ENCODE assay signal across 12 cellular contexts in genomic region chr5:90941002-90941720, GRCh38.
DNase-seq lines count a peak whose midpoint lies in the region; ATAC-seq and TF ChIP-seq lines count a peak whose summit lies in the region.
"Had no signal": no experiment of that assay in that cellular context is flagged by ENCODE, and none has a peak within 500 bp of the region (broad histone marks: within the 10 kb centered on the region; RNA-seq: fewer than 3 reads in every experiment).

No MANE protein-coding gene starts in this region.

- H3K27me3 Mint-ChIP-seq in natural killer cell (ENCODE audit: low read depth in 2 of 2) (no peaks in the 10 kb centered on the region), T-helper 17 cell (peaks cover 8% of the 10 kb centered on the region)
- peaks cover 0 to 2% (median 0%) of the 10 kb centered on the region in 5 donors for H3K27me3 Mint-ChIP-seq in naive thymus-derived CD8-positive, alpha-beta T cell

- H2AFZ ChIP-seq in Loucy (ENCODE audit: low read length): 0 out of 2 replicates have a peak overlapping the region, but pooled peaks have one; percentile 36

- H3K36me3 ChIP-seq in Loucy (ENCODE audit: insufficient read depth, low read length): no peaks in the 10 kb centered on the region
- H3K36me3 ChIP-seq: cardiac muscle cell, neutrophil had no signal

- no peak overlapping the region for H3K4me3 ChIP-seq in Loucy (ENCODE audit: low read length, poor library complexity, severe bottlenecking)
- H3K4me3 ChIP-seq: cardiac muscle cell had no signal

- no peak for TF ChIP-seq CTCF in Loucy (conservative IDR thresholded peaks at IDR 0.05; ENCODE audit: low read length)
- no peak for TF ChIP-seq CTCF in VCaP (conservative IDR thresholded peaks at IDR 0.05)
- no peak for TF ChIP-seq CTCF in natural killer cell (IDR thresholded peaks at IDR 0.05)

- H3K4me1 ChIP-seq in Loucy (ENCODE audit: insufficient read depth, low read length, poor library complexity, severe bottlenecking): no peaks in the 10 kb centered on the region

- H3K9me2 ChIP-seq in Loucy (replicated peaks; ENCODE audit: low read depth, low read length): no peaks in the 10 kb centered on the region

- H4K20me1 ChIP-seq in Loucy (ENCODE audit: insufficient read depth, low read length, poor library complexity, severe bottlenecking): no peaks in the 10 kb centered on the region

- H3K4me2 ChIP-seq in Loucy (ENCODE audit: low read depth, low read length, poor library complexity, severe bottlenecking): no peak overlapping the region

- no peaks in the 10 kb centered on the region for H3K36me3 Mint-ChIP-seq in natural killer cell
- peaks cover 0 to 3% (median 0%) of the 10 kb centered on the region in 3 donors for H3K36me3 Mint-ChIP-seq in naive thymus-derived CD8-positive, alpha-beta T cell
- H3K36me3 Mint-ChIP-seq in T-helper 17 cell (ENCODE audit: low read depth): peaks cover 5% of the 10 kb centered on the region
- H3K36me3 Mint-ChIP-seq: stimulated activated naive B cell treated with anti-CD40 and anti-IgM and Interleukin-4, amounts not matched to agents 10 μg/mL and 1 μg/mL and 100 μg/mL, for 72 hours had no signal

- no peaks in the 10 kb centered on the region for H3K9me3 Mint-ChIP-seq in natural killer cell
- H3K9me3 Mint-ChIP-seq in naive thymus-derived CD8-positive, alpha-beta T cell: peaks cover 0 to 4% (median 0%) of the 10 kb centered on the region in 9 donors
- H3K9me3 Mint-ChIP-seq: activated T-cell treated with anti-CD3 and anti-CD28 coated beads, Interleukin-2, amount 50 U/mL, for 4 hours had no signal

- POLR2A ChIA-PET in naive thymus-derived CD8-positive, alpha-beta T cell (lab: Charles Lee): no interaction called here

- no peak for ATAC-seq in natural killer cell
- no peak for ATAC-seq in naive thymus-derived CD8-positive, alpha-beta T cell
- ATAC-seq in T-helper 17 cell: no peak

- intact Hi-C loops in natural killer cell (cut with micrococcal nuclease) (loop anchor here (2.0 to 10.0 kb wide), 3 partner anchors 144 to 440 kb away; no protein-coding TSS in a partner anchor), posterior vena cava (cut with DNase I) (no loop called here)

- in situ Hi-C loops in Caki2 (cut with HindIII; ENCODE audit: low pct_unique_long_range_greater_than_20kb, low sequenced_read_pairs): no loop called here

- H3K27ac Mint-ChIP-seq in natural killer cell (peak overlapping the region; percentile 75 to 78), T-helper 17 cell (no peak overlapping the region)
- peak overlapping the region in 5 of 10 donors; percentile 41 to 90 (median 68) for H3K27ac Mint-ChIP-seq in naive thymus-derived CD8-positive, alpha-beta T cell

- DNase-seq in Caki2 (ENCODE audit: low read depth): peak; percentile 37
- DNase-seq in natural killer cell: no peak
- no peak for DNase-seq in GM03348 (ENCODE audit: low spot score)
- no peak for DNase-seq in naive thymus-derived CD8-positive, alpha-beta T cell
- DNase-seq in T-helper 17 cell: no peak
- DNase-seq in posterior vena cava (ENCODE audit: low spot score): no peak
- DNase-seq: activated T-cell treated with anti-CD3 and anti-CD28 coated beads, Interleukin-2, amount 50 U/mL, for 4 hours had no signal

- no peaks in the 10 kb centered on the region for H3K27me3 ChIP-seq in Loucy (ENCODE audit: insufficient read depth, low read length, poor library complexity, severe bottlenecking)
- H3K27me3 ChIP-seq: cardiac muscle cell, neutrophil had no signal

- peak overlapping the region; percentile 88 for H3K27ac ChIP-seq in VCaP
- H3K27ac ChIP-seq: neutrophil had no signal

- H3K4me3 Mint-ChIP-seq in natural killer cell: no peak overlapping the region
- no peak overlapping the region for H3K4me3 Mint-ChIP-seq in naive thymus-derived CD8-positive, alpha-beta T cell
- no peak overlapping the region for H3K4me3 Mint-ChIP-seq in T-helper 17 cell
- H3K4me3 Mint-ChIP-seq: activated T-cell treated with anti-CD3 and anti-CD28 coated beads, Interleukin-2, amount 50 U/mL, for 4 hours; stimulated activated naive B cell treated with anti-CD40 and anti-IgM and Interleukin-4, amounts not matched to agents 10 μg/mL and 1 μg/mL and 100 μg/mL, for 72 hours had no signal

- no peaks in the 10 kb centered on the region for H3K9me3 ChIP-seq in Loucy (ENCODE audit: insufficient read depth, low read depth, low read length)
- H3K9me3 ChIP-seq in T-helper 17 cell (ENCODE audit: control insufficient read depth, low read length, poor library complexity, severe bottlenecking): no peaks in the 10 kb centered on the region
- H3K9me3 ChIP-seq: neutrophil had no signal

- H3K9ac ChIP-seq in Loucy (ENCODE audit: low read depth, low read length, poor library complexity, severe bottlenecking): no peak overlapping the region

- H3K4me1 Mint-ChIP-seq in natural killer cell (peaks cover 10 to 14% of the 10 kb centered on the region in 2 donors), T-helper 17 cell (peaks cover 4% of the 10 kb centered on the region)
- peaks cover 5 to 10% (median 9%) of the 10 kb centered on the region in 4 donors for H3K4me1 Mint-ChIP-seq in naive thymus-derived CD8-positive, alpha-beta T cell

- H3K79me2 ChIP-seq in Loucy (ENCODE audit: insufficient read depth, low read length): no peaks in the 10 kb centered on the region

- H3F3A ChIP-seq in Loucy (ENCODE audit: low read depth): no peaks in the 10 kb centered on the region
